Comparison of ENCODE assay signal across 13 cellular contexts in the genomic region with DNA sequence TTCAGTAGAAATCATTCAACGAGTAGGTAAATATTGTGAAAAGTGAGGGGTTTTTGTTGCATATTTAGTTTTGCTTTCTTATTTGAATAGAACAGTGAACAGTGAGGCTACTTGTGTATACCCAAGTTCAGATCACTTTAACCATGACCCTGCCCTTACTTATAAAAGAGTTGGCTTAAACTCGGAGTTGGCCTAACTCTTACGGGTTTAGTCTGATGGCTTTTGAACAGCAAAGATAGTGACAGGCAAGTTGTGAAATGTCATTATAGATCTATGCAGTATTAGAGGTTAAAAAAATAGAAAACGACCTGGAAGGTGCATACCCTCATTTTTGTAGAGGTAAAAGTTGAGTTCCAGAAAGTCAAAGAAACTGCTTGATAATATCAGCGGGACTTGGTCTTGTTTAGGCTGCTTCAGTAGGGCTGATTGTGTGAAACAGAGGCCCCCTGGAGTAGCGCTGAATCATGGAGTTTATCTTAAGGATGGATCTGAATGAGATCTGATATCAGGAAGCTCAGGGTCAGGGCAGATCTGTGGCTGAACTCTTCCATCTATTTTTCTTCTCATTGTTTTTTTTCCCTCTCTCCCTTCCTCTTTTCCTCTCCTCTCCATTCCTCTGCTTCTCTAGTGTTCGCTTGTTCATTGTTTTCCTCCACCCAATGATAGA.
"Had no signal": no experiment of that assay in that cellular context is flagged by ENCODE, and none has a peak within 500 bp of the region (broad histone marks: within the 10 kb centered on the region; RNA-seq: fewer than 3 reads in every experiment).

No MANE protein-coding gene starts in this region.

- H3K27ac Mint-ChIP-seq: activated CD4-positive, alpha-beta T cell treated with anti-CD3 and anti-CD28 coated beads for 36 hours; activated CD8-positive, alpha-beta T cell treated with anti-CD3 and anti-CD28 coated beads, Interleukin-2, amount 10 ng/mL, durations not matched to agents 7 days and 5 days; T-cell had no signal

- H3K4me3 ChIP-seq: dorsolateral prefrontal cortex, esophagus squamous epithelium, left ventricle myocardium inferior, thyroid gland had no signal

- DNase-seq: activated CD4-positive, alpha-beta T cell treated with anti-CD3 and anti-CD28 coated beads for 36 hours; activated CD8-positive, alpha-beta memory T cell treated with anti-CD3 and anti-CD28 coated beads, Interleukin-2, amount 50 U/mL, for 48 hours; activated CD8-positive, alpha-beta T cell treated with anti-CD3 and anti-CD28 coated beads, Interleukin-2, amount 10 ng/mL, durations not matched to agents 7 days and 5 days; dorsolateral prefrontal cortex; esophagus squamous epithelium; foreskin fibroblast; head of caudate nucleus; left ventricle myocardium inferior; small intestine; T-cell; thyroid gland had no signal

- H3K4me3 Mint-ChIP-seq: activated CD4-positive, alpha-beta T cell treated with anti-CD3 and anti-CD28 coated beads for 36 hours; activated CD8-positive, alpha-beta T cell treated with anti-CD3 and anti-CD28 coated beads, Interleukin-2, amount 10 ng/mL, durations not matched to agents 7 days and 5 days; T-cell had no signal

- H3K27ac ChIP-seq: dorsolateral prefrontal cortex, esophagus squamous epithelium, left ventricle myocardium inferior, thyroid gland, VCaP had no signal

- H3K4me1 ChIP-seq: esophagus squamous epithelium, thyroid gland had no signal

- H3K9me3 ChIP-seq: esophagus squamous epithelium, left ventricle myocardium inferior, thyroid gland had no signal

- H3K36me3 ChIP-seq: esophagus squamous epithelium, left ventricle myocardium inferior, thyroid gland had no signal

- H3K27me3 ChIP-seq: dorsolateral prefrontal cortex, esophagus squamous epithelium, thyroid gland had no signal

- FAIRE-seq: keratinocyte, small intestine had no signal

- H3K27me3 Mint-ChIP-seq: activated CD4-positive, alpha-beta T cell treated with anti-CD3 and anti-CD28 coated beads for 36 hours; T-cell had no signal
